Comparison of ENCODE assay signal across 1 cellular context in the genomic region with DNA sequence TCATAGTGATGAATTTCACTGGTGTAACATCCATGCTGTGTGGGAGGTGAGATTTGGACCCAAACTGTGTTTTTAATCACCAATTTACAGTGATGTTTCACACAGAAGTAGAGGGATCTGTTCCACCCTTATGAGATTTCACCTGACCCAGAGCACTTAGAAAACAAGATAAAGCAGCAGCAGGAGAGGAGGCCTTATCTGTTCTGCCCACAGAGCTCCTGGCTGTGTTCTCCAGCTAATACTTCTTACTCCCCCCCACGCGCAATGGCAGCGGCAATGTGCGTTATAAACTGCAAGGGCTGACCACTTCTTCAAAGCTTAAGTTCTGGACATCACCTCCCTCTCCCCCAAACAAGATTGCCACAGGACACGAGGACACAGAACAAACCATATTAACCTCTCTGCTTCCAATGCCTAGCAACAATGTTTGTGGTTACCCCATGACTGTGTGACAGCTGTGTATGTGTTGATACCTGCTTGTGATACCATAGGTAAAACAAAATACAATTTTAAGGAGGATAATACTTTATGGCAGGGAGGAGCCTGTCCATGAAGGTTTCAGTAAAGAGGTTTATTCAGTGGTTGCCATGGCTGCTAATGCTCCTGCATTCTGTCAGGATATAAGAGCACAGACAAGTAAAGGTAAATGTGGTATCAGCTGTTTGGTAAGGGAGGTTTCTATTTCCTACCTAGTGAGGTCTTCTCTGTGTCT.
TF ChIP-seq lines count a peak whose summit lies in the region.

No MANE protein-coding gene starts in this region.

TF ChIP-seq in H1, 55 proteins besides CTCF, POLR2A, EP300 and RAD21 (continued from another document):
- TF ChIP-seq FOSL1 (IDR thresholded peaks at IDR 0.05; ENCODE audit: insufficient read depth, low read depth, low read length) = no peak
- TF ChIP-seq SP2 (IDR thresholded peaks at IDR 0.05; ENCODE audit: low read length) = no peak
- TF ChIP-seq PHF8 (conservative IDR thresholded peaks at IDR 0.05; ENCODE audit: low read depth, low read length) = no peak
- no peak for TF ChIP-seq CTBP2 (IDR thresholded peaks at IDR 0.05; ENCODE audit: borderline replicate concordance, insufficient read depth, insufficient read length, low read length)
- TF ChIP-seq GTF2F1 (IDR thresholded peaks at IDR 0.05; ENCODE audit: borderline replicate concordance, low read depth, low read length) = no peak
- no peak for TF ChIP-seq EGR1 (IDR thresholded peaks at IDR 0.05; ENCODE audit: borderline replicate concordance, low read depth, low read length)
- TF ChIP-seq KDM4A (IDR thresholded peaks at IDR 0.05; ENCODE audit: low read depth, low read length, severe bottlenecking) = no peak
- TF ChIP-seq ASH2L (IDR thresholded peaks at IDR 0.05; ENCODE audit: low read length) = no peak
